Comparison of ENCODE assay signal across 11 cellular contexts in the genomic region with DNA sequence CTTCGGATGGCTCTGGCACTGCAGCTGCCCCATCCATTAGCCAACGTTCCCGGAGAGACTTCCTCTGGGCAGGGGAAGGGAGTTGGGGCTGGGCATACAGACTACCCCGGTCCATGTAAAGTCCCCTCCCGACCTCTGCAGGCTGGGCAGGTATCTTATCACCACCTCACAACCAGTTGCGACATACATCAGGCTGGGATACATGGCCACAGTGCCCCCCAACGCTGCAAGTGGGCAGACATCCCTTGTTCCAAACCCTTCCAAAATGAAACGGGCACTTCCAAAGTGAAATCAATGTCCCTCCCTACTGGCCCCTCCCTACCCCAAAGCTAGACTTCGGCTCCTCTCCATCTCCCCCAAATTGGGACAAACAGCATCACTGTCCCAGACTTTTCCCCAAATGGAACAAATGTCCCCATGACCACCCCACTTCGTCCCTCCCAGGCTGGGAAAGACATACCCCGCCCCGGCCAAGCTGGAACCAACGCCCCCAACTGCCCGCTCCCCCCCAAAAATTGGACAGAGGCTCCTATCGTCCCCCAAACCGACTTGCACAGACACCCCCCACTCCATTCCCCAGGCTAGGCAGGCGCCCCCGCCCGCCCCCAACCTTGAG. TPM values are rescaled to one million over a fixed set of nuclear protein-coding genes. Genes with fewer than 3 reads are reported as not detected.
DNase-seq lines count a peak whose midpoint lies in the region; ATAC-seq and TF ChIP-seq lines count a peak whose summit lies in the region.
"Had no signal": no experiment of that assay in that cellular context is flagged by ENCODE, and none has a peak within 500 bp of the region (broad histone marks: within the 10 kb centered on the region; RNA-seq: fewer than 3 reads in every experiment).

No MANE protein-coding gene starts in this region.

- H3K27ac ChIP-seq in heart right ventricle (peak overlapping the region in 1 of 10 donors; percentile 44), mesendoderm (ENCODE audit: low read depth, low read length) (no peak overlapping the region), vagina (peak overlapping the region; percentile 55)

- intact Hi-C loops in heart right ventricle (cut with DNase I): no loop called here
- intact Hi-C loops in Right ventricle myocardium inferior (cut with DNase I): no loop called here
- intact Hi-C loops in vagina (cut with DNase I): no loop called here

- H3K4me1 ChIP-seq in heart right ventricle (peaks cover 0 to 17% (median 5%) of the 10 kb centered on the region in 9 donors), mesendoderm (ENCODE audit: control insufficient read depth, low read depth, low read length) (peaks cover 2% of the 10 kb centered on the region), vagina (peaks cover 12% of the 10 kb centered on the region)

- H3K36me3 ChIP-seq in heart right ventricle (peaks cover 0 to 12% (median 0%) of the 10 kb centered on the region in 9 donors), mesendoderm (ENCODE audit: control insufficient read depth, insufficient read depth, low read length) (no peaks in the 10 kb centered on the region), vagina (no peaks in the 10 kb centered on the region)

- H3K79me1 ChIP-seq in mesendoderm (ENCODE audit: low read length): no peaks in the 10 kb centered on the region

- H3K9me3 ChIP-seq in heart right ventricle (peaks cover 0 to 11% (median 0%) of the 10 kb centered on the region in 11 donors), vagina (no peaks in the 10 kb centered on the region)

- H2AK5ac ChIP-seq in mesendoderm (ENCODE audit: low read length): no peak overlapping the region

- H3K27me3 ChIP-seq in heart right ventricle: peaks cover 0 to 56% (median 36%) of the 10 kb centered on the region in 7 donors
- peaks cover 2% of the 10 kb centered on the region for H3K27me3 ChIP-seq in mesendoderm (ENCODE audit: insufficient read depth, low read length, poor library complexity)
- no peaks in the 10 kb centered on the region for H3K27me3 ChIP-seq in vagina

- no peaks in the 10 kb centered on the region for H3K79me2 ChIP-seq in mesendoderm (ENCODE audit: control insufficient read depth, insufficient read depth, low read length)

- TF ChIP-seq POLR2A in vagina (IDR thresholded peaks at IDR 0.05): no peak

- no peak for TF ChIP-seq CTCF in heart right ventricle (IDR thresholded peaks at IDR 0.05)
- no peak for TF ChIP-seq CTCF in astrocyte of the spinal cord (IDR thresholded peaks at IDR 0.05; ENCODE audit: low read depth, low read length)
- no peak for TF ChIP-seq CTCF in vagina (IDR thresholded peaks at IDR 0.05)

- peak overlapping the region; percentile 85 for H3K56ac ChIP-seq in mesendoderm (ENCODE audit: low read length)

- in situ Hi-C loops in astrocyte of the spinal cord (cut with HindIII; ENCODE audit: low sequenced_read_pairs): no loop called here

- no peak overlapping the region for H2BK120ac ChIP-seq in mesendoderm (ENCODE audit: low read depth, low read length)

- no peak overlapping the region for H2BK15ac ChIP-seq in mesendoderm (replicated peaks; ENCODE audit: low read depth)

- peak overlapping the region; percentile 41 for H3K18ac ChIP-seq in mesendoderm (ENCODE audit: low read length)

- no peak overlapping the region for H3K23ac ChIP-seq in mesendoderm (ENCODE audit: low read length)

- no peak overlapping the region for H4K5ac ChIP-seq in mesendoderm (ENCODE audit: low read length)

- H2BK5ac ChIP-seq in mesendoderm (ENCODE audit: low read length): no peak overlapping the region

- ATAC-seq in heart right ventricle: no peak
- ATAC-seq in Right ventricle myocardium inferior: no peak
- ATAC-seq in HG03378 (IDR thresholded peaks at IDR 0.05; ENCODE audit: unreplicated experiment): no peak

- H4K8ac ChIP-seq in mesendoderm (ENCODE audit: low read depth, low read length): peak overlapping the region; percentile 30

- peak overlapping the region in 9 of 10 donors; percentile 17 to 47 (median 40) for H3K4me3 ChIP-seq in heart right ventricle
- peak overlapping the region; percentile 32 for H3K4me3 ChIP-seq in astrocyte of the spinal cord (ENCODE audit: low read depth, low read length)
- H3K4me3 ChIP-seq in mesendoderm (ENCODE audit: low read length): peak overlapping the region; percentile 62
- peak overlapping the region; percentile 50 to 59 for H3K4me3 ChIP-seq in vagina

- 27 to 29% methylated on average over 19 of the region's 19 CpGs for WGBS in heart right ventricle, 2 donors
- WGBS in mesendoderm (ENCODE audit: extremely low coverage, insufficient coverage, low lambda C conversion rate): no CpG with 5 or more reads among the region's 19 CpGs

- DNase-seq in heart right ventricle: no peak
- DNase-seq in Right ventricle myocardium inferior (ENCODE audit: missing footprints): no peak
- DNase-seq in astrocyte of the spinal cord (ENCODE audit: low read depth, low spot score): no peak
- peak; percentile 40 for DNase-seq in mesendoderm
- no peak for DNase-seq in vagina (ENCODE audit: extremely low spot score in 2 of 2)
- no peak for DNase-seq in NCI-H345 (lab: John Stamatoyannopoulos, UW)
- no peak for DNase-seq in foreskin melanocyte
- DNase-seq: activated CD8-positive, alpha-beta memory T cell treated with anti-CD3 and anti-CD28 coated beads, Interleukin-2, amount 50 U/mL, for 48 hours; MV-4-11 had no signal

- peak overlapping the region; percentile 77 for H3K9ac ChIP-seq in mesendoderm (ENCODE audit: low read length)

- peak overlapping the region; percentile 67 for H3K4me2 ChIP-seq in mesendoderm (ENCODE audit: low read length)

- H3K4ac ChIP-seq in mesendoderm (ENCODE audit: low read depth, low read length): no peak overlapping the region

RNA-seq across cellular contexts. Expression of gene PALM3, which starts 5.0 kb away (rescaled TPM):
- total RNA-seq in heart right ventricle (under 1 TPM in 5 of 10 donors, not detected in 5; 0.14 to 0.94 (median 0.38) TPM), Right ventricle myocardium inferior (0.41 TPM), vagina (0.98 TPM)
- polyA plus RNA-seq in heart right ventricle: under 1 TPM in 1 of 2 donors, not detected in 1; 0.14 TPM
- polyA plus RNA-seq in mesendoderm (2013, experiment 1 of 2): 11.7 TPM
- polyA plus RNA-seq in mesendoderm (2013, experiment 2 of 2): 11.4 TPM

RNA-seq across cellular contexts. Expression of gene MISP3, which starts 15.7 kb away (rescaled TPM):
- total RNA-seq in heart right ventricle: 10 to 100 TPM in 1 of 10 donors, 1 to 10 TPM in 9; 3.1 to 10.3 (median 5.9) TPM
- 10 to 100 TPM in 1 of 2 donors, 1 to 10 TPM in 1; 5.7 to 12.4 TPM for polyA plus RNA-seq in heart right ventricle
- total RNA-seq in Right ventricle myocardium inferior: 7.3 TPM
- 0.08 TPM for polyA plus RNA-seq in mesendoderm (2013, experiment 1 of 2)
- polyA plus RNA-seq in mesendoderm (2013, experiment 2 of 2): 0.10 TPM
- 2.7 TPM for total RNA-seq in vagina

RNA-seq across cellular contexts. Expression of gene IL27RA, which starts 25.3 kb away (rescaled TPM):
- total RNA-seq in heart right ventricle (1 to 10 TPM; 2.4 to 7.6 (median 3.4) TPM), Right ventricle myocardium inferior (5.6 TPM), vagina (1.5 TPM)
- 1 to 10 TPM; 4.6 to 5.9 TPM for polyA plus RNA-seq in heart right ventricle
- polyA plus RNA-seq in mesendoderm (2013, experiment 1 of 2): 6.1 TPM
- 5.8 TPM for polyA plus RNA-seq in mesendoderm (2013, experiment 2 of 2)

RNA-seq across cellular contexts. Expression of gene C19orf67, which starts 28.7 kb away (rescaled TPM):
- not detected for total RNA-seq in heart right ventricle
- polyA plus RNA-seq in heart right ventricle: not detected
- total RNA-seq in Right ventricle myocardium inferior: not detected
- polyA plus RNA-seq in mesendoderm (2013, experiment 1 of 2): not detected
- 0.10 TPM for polyA plus RNA-seq in mesendoderm (2013, experiment 2 of 2)
- total RNA-seq in vagina: not detected
- total RNA-seq: Daoy had no signal

RNA-seq across cellular contexts. Expression of gene RLN3, which starts 28.9 kb away (rescaled TPM):
- total RNA-seq in heart right ventricle (not detected), Right ventricle myocardium inferior (not detected), vagina (not detected)
- not detected for polyA plus RNA-seq in heart right ventricle
- not detected for polyA plus RNA-seq in mesendoderm (2013, experiment 1 of 2)
- not detected for polyA plus RNA-seq in mesendoderm (2013, experiment 2 of 2)
- total RNA-seq: Daoy had no signal
